In genomic region chr2:179383975-179384374, GRCh38 we compare ENCODE assay signal across 34 cellular contexts.
"Had no signal": no experiment of that assay in that cellular context is flagged by ENCODE, and none has a peak within 500 bp of the region (broad histone marks: within the 10 kb centered on the region; RNA-seq: fewer than 3 reads in every experiment).

No MANE protein-coding gene starts in this region.

- H3K36me3 ChIP-seq: MG63 had no signal

- DNase-seq: Karpas-422, Kasumi-1, MG63, MM.1S, MV-4-11, NCI-H1048, NCI-H1092, NCI-H1092 treated with DMSO at 0.1 percent for 48 hours, NCI-H1105, NCI-H1105 treated with DMSO at 0.1 percent for 48 hours, NCI-H1417, NCI-H1417 treated with DMSO at 0.1 percent for 48 hours, NCI-H1436, NCI-H1436 treated with DMSO at 0.1 percent for 48 hours, NCI-H146, NCI-H1694, NCI-H1694 treated with DMSO at 0.1 percent for 48 hours, NCI-H187, NCI-H187 treated with DMSO at 0.1 percent for 48 hours, NCI-H1930, NCI-H2029, NCI-H2029 treated with DMSO at 0.1 percent for 48 hours, NCI-H2081, NCI-H2081 treated with DMSO at 0.1 percent for 48 hours, NCI-H2107, NCI-H2171, NCI-H2171 treated with DMSO at 0.1 percent for 48 hours, NCI-H2227 treated with DMSO at 0.1 percent for 48 hours, NCI-H226, NCI-H345, NCI-H446, NCI-H446 treated with DMSO at 0.1 percent for 48 hours, NCI-H510A had no signal

- H3K27me3 ChIP-seq: MG63 had no signal

- H3K4me3 ChIP-seq: MG63 had no signal

- H3K27ac ChIP-seq: KMS-11 had no signal

- H3K4me2 ChIP-seq: KMS-11 had no signal

- H3K9ac ChIP-seq: KMS-11 had no signal

- H3K9me3 ChIP-seq: MG63 had no signal
